In the genomic region with DNA sequence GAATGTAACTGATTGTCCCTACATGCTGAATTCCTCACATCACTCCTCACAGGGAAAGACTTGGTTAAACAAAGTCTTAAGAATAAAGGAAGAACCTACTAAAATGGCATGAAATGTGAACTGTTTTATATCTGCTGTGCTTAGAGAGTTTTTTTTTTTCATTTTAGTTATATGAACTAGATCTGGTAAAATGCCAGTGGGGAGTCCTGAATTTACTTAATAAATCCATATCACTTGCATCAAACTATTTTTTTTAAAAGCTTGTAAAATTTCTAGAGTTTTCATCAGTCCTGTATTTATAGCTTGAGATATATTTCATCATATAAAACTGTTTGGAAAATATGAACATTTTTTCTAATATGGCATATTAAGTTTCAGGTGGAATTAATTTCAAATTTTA, we compare ENCODE assay signal across 18 cellular contexts.
DNase-seq lines count a peak whose midpoint lies in the region; FAIRE-seq and TF ChIP-seq lines count a peak whose summit lies in the region.
"Had no signal": no experiment of that assay in that cellular context is flagged by ENCODE, and none has a peak within 500 bp of the region (broad histone marks: within the 10 kb centered on the region; RNA-seq: fewer than 3 reads in every experiment).

No MANE protein-coding gene starts in this region.

- no peaks in the 10 kb centered on the region for H3K36me3 Mint-ChIP-seq in nephron (ENCODE audit: low read depth)
- H3K36me3 Mint-ChIP-seq: CD4-positive, alpha-beta memory T cell had no signal

- H3K27me3 Mint-ChIP-seq in nephron (ENCODE audit: low read depth): no peaks in the 10 kb centered on the region
- H3K27me3 Mint-ChIP-seq: CD4-positive, alpha-beta memory T cell had no signal

- no peak for TF ChIP-seq POLR2A in H54 (IDR thresholded peaks at IDR 0.05; ENCODE audit: low read depth, low read length)

- H3K4me3 Mint-ChIP-seq in nephron: no peak overlapping the region
- H3K4me3 Mint-ChIP-seq: CD4-positive, alpha-beta memory T cell; H9; HFFc6 had no signal

- peaks cover 5% of the 10 kb centered on the region for H3K9me3 Mint-ChIP-seq in nephron
- H3K9me3 Mint-ChIP-seq: H9 had no signal

- TF ChIP-seq CTCF in nephron (IDR thresholded peaks at IDR 0.05; ENCODE audit: unreplicated experiment in 3 of 3): no peak

- H3K9me3 ChIP-seq in adipocyte (ENCODE audit: control insufficient read depth, low read length): no peaks in the 10 kb centered on the region

- no peaks in the 10 kb centered on the region for H3K27me3 ChIP-seq in adipocyte (replicated peaks; ENCODE audit: control insufficient read depth, insufficient read depth, low read length)

- peaks cover 28% of the 10 kb centered on the region for H3K4me1 Mint-ChIP-seq in nephron
- H3K4me1 Mint-ChIP-seq: CD4-positive, alpha-beta memory T cell had no signal

- no peak overlapping the region for H3K4me3 ChIP-seq in adipocyte (ENCODE audit: low read length)
- H3K4me3 ChIP-seq: GM23248 had no signal

- no peak overlapping the region for H3K9ac ChIP-seq in adipocyte (ENCODE audit: low read length)
- H3K9ac ChIP-seq: GM23248 had no signal

- no peak for DNase-seq in H54 (ENCODE audit: insufficient read length, low spot score)
- DNase-seq in adipocyte (ENCODE audit: low read depth): peak; percentile 11
- no peak for DNase-seq in frontal cortex (ENCODE audit: low spot score in 2 of 2)
- DNase-seq in NCI-H1092 treated with DMSO at 0.1 percent for 48 hours (lab: John Stamatoyannopoulos, UW): no peak
- no peak for DNase-seq in activated naive CD4-positive, alpha-beta T cell treated with anti-CD3 and anti-CD28 coated beads, Interleukin-2, amount 50 U/mL, for 16 hours
- no peak for DNase-seq in NAMALWA (ENCODE audit: low spot score)
- DNase-seq: C1 segment of cervical spinal cord; Calu3; CD4-positive, alpha-beta memory T cell; COR-L47; DMS53; DMS79 treated with DMSO at 0.1 percent for 48 hours; GM23248; H9; HFFc6 had no signal

- no peaks in the 10 kb centered on the region for H3K36me3 ChIP-seq in adipocyte (ENCODE audit: control insufficient read depth, insufficient read depth, low read length, severe bottlenecking)

- FAIRE-seq in H54 (lab: Jason Lieb, UNC): peak; percentile 70
- FAIRE-seq in frontal cortex (lab: Jason Lieb, UNC): peak; percentile 33
- FAIRE-seq: GM12892, H1 had no signal

- peak overlapping the region in 2 of 3 experiments; percentile 28 to 51 for H3K27ac Mint-ChIP-seq in nephron
- H3K27ac Mint-ChIP-seq: CD4-positive, alpha-beta memory T cell; H9; HFFc6 had no signal

- H3K4me1 ChIP-seq in adipocyte (ENCODE audit: control insufficient read depth, insufficient read depth, low read length): peaks cover 5% of the 10 kb centered on the region
